In genomic region chr10:88880287-88881094, GRCh38 we compare ENCODE assay signal across 8 cellular contexts. TPM values are rescaled to one million over a fixed set of nuclear protein-coding genes. Genes with fewer than 3 reads are reported as not detected.
DNase-seq lines count a peak whose midpoint lies in the region; ATAC-seq and TF ChIP-seq lines count a peak whose summit lies in the region.

No MANE protein-coding gene starts in this region.

- TF ChIP-seq CTCF in GM12865 (IDR thresholded peaks at IDR 0.05; ENCODE audit: insufficient read depth, low read depth, low read length, missing control alignments) (peak; percentile 20), ascending aorta (IDR thresholded peaks at IDR 0.05) (no peak)

- ATAC-seq in aorta (ENCODE audit: low FRiP score), result peak; percentile 96

- peaks cover 31% of the 10 kb centered on the region for H3K4me1 ChIP-seq in HAP-1
- H3K4me1 ChIP-seq in ascending aorta, result peaks cover 0 to 12% of the 10 kb centered on the region in 2 donors
- H3K4me1 ChIP-seq in aorta (ENCODE audit: control insufficient read depth in 1 of 2, insufficient read depth in 2 of 2, low read length in 2 of 2), result no peaks in the 10 kb centered on the region

- H3K27me3 ChIP-seq in HAP-1 (ENCODE audit: low read depth) (no peaks in the 10 kb centered on the region), MG63 (no peaks in the 10 kb centered on the region), ascending aorta (no peaks in the 10 kb centered on the region), aorta (ENCODE audit: control insufficient read depth in 1 of 2, insufficient read depth in 2 of 2, low read length in 1 of 2) (no peaks in the 10 kb centered on the region)

- in situ Hi-C loops in HAP-1 (cut with MboI; ENCODE audit: low sequenced_read_pairs), result no loop called here

- H3K27ac ChIP-seq in ascending aorta (peak overlapping the region; percentile 76 to 85), aorta (ENCODE audit: low read depth in 1 of 2, low read length in 2 of 2) (peak overlapping the region in 1 of 2 donors; percentile 37)

- H3K36me3 ChIP-seq in HAP-1 (replicated peaks) (no peaks in the 10 kb centered on the region), MG63 (peaks cover 17% of the 10 kb centered on the region), ascending aorta (no peaks in the 10 kb centered on the region), aorta (ENCODE audit: control insufficient read depth in 1 of 2, insufficient read depth in 2 of 2, low read length in 1 of 2) (no peaks in the 10 kb centered on the region)

- H3K9me3 ChIP-seq in HAP-1 (no peaks in the 10 kb centered on the region), MG63 (no peaks in the 10 kb centered on the region), ascending aorta (no peaks in the 10 kb centered on the region), aorta (ENCODE audit: control insufficient read depth, low read length) (no peaks in the 10 kb centered on the region)

- peak overlapping the region; percentile 96 for H3K4me3 ChIP-seq in GM12865 (ENCODE audit: low read depth, low read length)
- peak overlapping the region; percentile 68 for H3K4me3 ChIP-seq in HAP-1
- H3K4me3 ChIP-seq in MG63, result peak overlapping the region; percentile 72
- peak overlapping the region; percentile 81 to 90 for H3K4me3 ChIP-seq in ascending aorta
- H3K4me3 ChIP-seq in aorta (ENCODE audit: low read length in 2 of 2), result peak overlapping the region; percentile 38 to 44

- DNase-seq in GM12865 (ENCODE audit: low read depth), result peak; percentile 97
- peak; percentile 54 to 75 for DNase-seq in HAP-1 (ENCODE audit: low spot score in 2 of 2)
- peak; percentile 91 for DNase-seq in MG63
- DNase-seq in T-helper 2 cell, result peak; percentile 36 to 90 (median 55)
- peak; percentile 27 to 90 for DNase-seq in ascending aorta (ENCODE audit: low spot score in 2 of 2)
- peak; percentile 70 for DNase-seq in hepatic stellate cell (ENCODE audit: low spot score)
- peak; percentile 31 for DNase-seq in renal cortical epithelial cell (ENCODE audit: low read depth)
- peak; percentile 91 to 92 for DNase-seq in aorta

- intact Hi-C loops in ascending aorta (cut with DNase I), result loop anchor here (5.0 kb wide), 3 partner anchors 43 to 112 kb away; partner anchors contain the start of gene FAS
- intact Hi-C loops in aorta (cut with DNase I), result loop anchor here in 1 of 2 donors (1.0 to 5.0 kb wide), 2 partner anchors 52 to 107 kb away; no protein-coding TSS in a partner anchor

- 0 to 1% methylated on average over 80 to 84 of the region's 84 CpGs for WGBS in aorta, 2 donors

RNA-seq across cellular contexts. Expression of gene STAMBPL1, which starts 0.4 kb away (rescaled TPM):
- 23.1 and 27.3 TPM in 2 replicates for total RNA-seq in MG63 (2014; rRNA removed; shearing (Covaris generic); ENCODE audit: low replicate concordance)
- 37.0 TPM for total RNA-seq in ascending aorta
- 4.3 and 4.4 TPM in 2 replicates for total RNA-seq in renal cortical epithelial cell
- total RNA-seq in aorta, result 10 to 100 TPM in 1 of 2 donors, 1 to 10 TPM in 1; 3.5 to 12.0 TPM
- 1 to 10 TPM in 1 of 2 donors, under 1 TPM in 1; 0.63 to 2.3 TPM for polyA plus RNA-seq in aorta

RNA-seq across cellular contexts. Expression of gene ANKRD22, which starts 28.8 kb away (rescaled TPM):
- not detected in 2 replicates for total RNA-seq in MG63 (2014; rRNA removed; shearing (Covaris generic); ENCODE audit: low replicate concordance)
- total RNA-seq in ascending aorta (not detected), renal cortical epithelial cell (0.05 and 1.0 TPM in 2 replicates), aorta (under 1 TPM; 0.24 to 0.26 TPM)
- polyA plus RNA-seq in aorta, result 1 to 10 TPM in 1 of 2 donors, under 1 TPM in 1; 0.18 to 1.8 TPM

Comparison
In these comparisons a context has a peak if more than half of its experiments do, and no peak if none do; other contexts are left out.
1. DNase-seq: peak in every context shown above with its lines; median percentile 97 in GM12865; 92 in aorta; 91 in MG63; 70 in hepatic stellate cell; 64 in HAP-1; 58 in ascending aorta; 55 in T-helper 2 cell; 31 in renal cortical epithelial cell.
2. H3K4me3 ChIP-seq: peak in every context shown above with its lines; median percentile 96 in GM12865; 86 in ascending aorta; 72 in MG63; 68 in HAP-1; 41 in aorta.